ENCODE assay signal across 9 cellular contexts in the genomic region with DNA sequence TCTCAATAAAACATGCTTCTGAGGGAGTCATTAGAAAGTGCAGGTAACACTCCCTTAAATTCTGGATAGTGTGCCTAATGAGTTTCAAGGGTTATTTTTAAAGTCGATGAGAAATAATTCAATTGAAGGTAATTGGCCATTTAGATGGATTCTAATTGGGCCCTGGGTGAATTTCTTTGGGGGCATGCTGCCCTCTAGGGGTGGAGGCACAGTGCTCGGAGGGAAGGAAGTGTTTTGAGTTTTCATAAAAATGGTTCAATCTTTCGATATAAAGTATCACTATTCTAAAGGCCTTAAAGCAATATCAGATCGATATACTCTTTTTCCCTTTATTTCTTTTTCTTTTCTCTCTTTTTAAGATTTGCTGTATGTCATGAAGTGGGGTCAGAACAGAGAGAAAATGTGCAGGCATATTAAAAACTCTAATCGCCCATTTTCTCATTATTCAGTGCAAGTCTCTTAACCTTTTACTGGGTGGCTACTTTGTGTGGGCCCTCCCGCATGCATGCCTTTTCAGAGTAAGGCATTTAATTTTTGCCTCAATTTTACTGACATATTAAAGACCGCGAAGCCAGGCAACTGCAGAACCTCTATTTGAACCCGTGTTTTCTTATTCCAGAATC. TPM values are rescaled to one million over a fixed set of nuclear protein-coding genes. Genes with fewer than 3 reads are reported as not detected.
A peak's percentile ranks its signal among the peaks of the same experiment; 100 is the strongest.
DNase-seq lines count a peak whose midpoint lies in the region; ATAC-seq and TF ChIP-seq lines count a peak whose summit lies in the region.
"Had no signal": no experiment of that assay in that cellular context is flagged by ENCODE, and none has a peak within 500 bp of the region (broad histone marks: within the 10 kb centered on the region; RNA-seq: fewer than 3 reads in every experiment).

No MANE protein-coding gene starts in this region.

- CTCF ChIA-PET in SK-N-SH (lab: Yijun Ruan, JAX), result interaction anchor here (0.7 to 4.5 kb wide), 3 partner anchors 11 to 36 kb away, joined by 3 to 18 read pairs (median 3); no protein-coding TSS in a partner anchor

- ATAC-seq in esophagus mucosa (no peak), HG03460 (IDR thresholded peaks at IDR 0.05; ENCODE audit: unreplicated experiment) (no peak)

- WGBS in SK-N-SH (ENCODE audit: low lambda C conversion rate), result 6% methylated on average over 9 of the region's 9 CpGs
- WGBS in spleen, 5 donors, result 55 to 62% (median 60%) methylated on average over 9 of the region's 9 CpGs

- H3K9me3 ChIP-seq in SK-N-SH, result no peaks in the 10 kb centered on the region
- no peaks in the 10 kb centered on the region for H3K9me3 ChIP-seq in spleen

- no peaks in the 10 kb centered on the region for H4K20me1 ChIP-seq in SK-N-SH (ENCODE audit: insufficient read depth)

- no peak for TF ChIP-seq EP300 in SK-N-SH (IDR thresholded peaks at IDR 0.05; ENCODE audit: borderline replicate concordance in 1 of 2, low read depth in 1 of 2, low read length in 1 of 2)

- H2AFZ ChIP-seq in SK-N-SH (ENCODE audit: low read depth), result peak overlapping the region; percentile 61

- H3K9ac ChIP-seq in SK-N-SH, result no peak overlapping the region

- no peaks in the 10 kb centered on the region for H3K36me3 ChIP-seq in SK-N-SH (replicated peaks in 1 of 2; ENCODE audit: control insufficient read depth in 1 of 2, insufficient read depth in 2 of 2, low read length in 1 of 2)
- no peaks in the 10 kb centered on the region for H3K36me3 ChIP-seq in spleen

- intact Hi-C loops in spleen (cut with DNase I; ENCODE audit: low total_unique reads), result loop anchor here (10.0 kb wide), 1 partner anchor 388 kb away; no protein-coding TSS in a partner anchor

- H3K79me2 ChIP-seq in SK-N-SH (ENCODE audit: insufficient read depth), result no peaks in the 10 kb centered on the region

- TF ChIP-seq RAD21 in SK-N-SH (IDR thresholded peaks at IDR 0.05; ENCODE audit: low read length), result peak; percentile 51

- DNase-seq in activated CD4-positive, alpha-beta T cell treated with anti-CD3 and anti-CD28 coated beads for 24 hours (ENCODE audit: low read depth in 2 of 2), result peak; percentile 2 to 24
- no peak for DNase-seq in activated CD4-positive, alpha-beta T cell treated with anti-CD3 and anti-CD28 coated beads, Interleukin-2, amount 50 U/mL, for 4 hours
- DNase-seq in LHCN-M2 (ENCODE audit: low read depth), result peak; percentile 7
- DNase-seq in SK-N-SH, result peak; percentile 39
- DNase-seq in fibroblast of peridontal ligament (ENCODE audit: extremely low read depth), result peak; percentile 20
- DNase-seq in spleen, result no peak

- no peaks in the 10 kb centered on the region for H3F3A ChIP-seq in SK-N-SH (replicated peaks; ENCODE audit: insufficient read depth)

- H3K27me3 ChIP-seq in SK-N-SH (ENCODE audit: insufficient read depth), result peaks cover 23% of the 10 kb centered on the region
- peaks cover 0 to 18% (median 5%) of the 10 kb centered on the region in 7 donors for H3K27me3 ChIP-seq in spleen (replicated peaks in 1 of 7)

- POLR2A ChIA-PET in SK-N-SH (lab: Yijun Ruan, JAX), result no interaction called here

- H3K9me2 ChIP-seq in SK-N-SH, result no peaks in the 10 kb centered on the region

- H3K4me3 ChIP-seq in SK-N-SH (ENCODE audit: low read depth in 2 of 2, low read length in 1 of 2), result peak overlapping the region; percentile 19 to 49; a peak in 3 of 4 replicates
- H3K4me3 ChIP-seq in spleen, result no peak overlapping the region

- no peak for TF ChIP-seq POLR2A in spleen (IDR thresholded peaks at IDR 0.05)

- H3K27ac ChIP-seq in SK-N-SH (ENCODE audit: low read depth in 2 of 2, low read length in 1 of 2) (no peak overlapping the region), spleen (no peak overlapping the region)

- TF ChIP-seq CTCF in SK-N-SH (IDR thresholded peaks at IDR 0.05) (peak; percentile 91), spleen (IDR thresholded peaks at IDR 0.05 in 8 of 11, conservative IDR thresholded peaks at IDR 0.05 in 3 of 11) (peak in 10 of 11 experiments; percentile 5 to 64 (median 46))

- no peaks in the 10 kb centered on the region for H3K4me1 ChIP-seq in SK-N-SH (ENCODE audit: control insufficient read depth in 1 of 2, insufficient read depth in 2 of 2, low read depth in 1 of 2, low read length in 1 of 2)
- H3K4me1 ChIP-seq in spleen, result no peaks in the 10 kb centered on the region

- no peak overlapping the region for H3K4me2 ChIP-seq in SK-N-SH

TF ChIP-seq in SK-N-SH, 30 proteins besides CTCF, POLR2A, EP300 and RAD21:
- TF ChIP-seq, protein P1, sequence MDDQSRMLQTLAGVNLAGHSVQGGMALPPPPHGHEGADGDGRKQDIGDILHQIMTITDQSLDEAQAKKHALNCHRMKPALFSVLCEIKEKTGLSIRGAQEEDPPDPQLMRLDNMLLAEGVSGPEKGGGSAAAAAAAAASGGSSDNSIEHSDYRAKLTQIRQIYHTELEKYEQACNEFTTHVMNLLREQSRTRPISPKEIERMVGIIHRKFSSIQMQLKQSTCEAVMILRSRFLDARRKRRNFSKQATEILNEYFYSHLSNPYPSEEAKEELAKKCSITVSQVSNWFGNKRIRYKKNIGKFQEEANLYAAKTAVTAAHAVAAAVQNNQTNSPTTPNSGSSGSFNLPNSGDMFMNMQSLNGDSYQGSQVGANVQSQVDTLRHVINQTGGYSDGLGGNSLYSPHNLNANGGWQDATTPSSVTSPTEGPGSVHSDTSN (IDR thresholded peaks at IDR 0.05), result no peak
- TF ChIP-seq NFIC (IDR thresholded peaks at IDR 0.05; ENCODE audit: borderline replicate concordance), result no peak
- TF ChIP-seq CHD2 (IDR thresholded peaks at IDR 0.05; ENCODE audit: low read length, partially characterized antibody), result no peak
- no peak for TF ChIP-seq JUND (IDR thresholded peaks at IDR 0.05)
- TF ChIP-seq TEAD4 (IDR thresholded peaks at IDR 0.05; ENCODE audit: borderline replicate concordance, insufficient read depth), result no peak
- TF ChIP-seq, protein P2, sequence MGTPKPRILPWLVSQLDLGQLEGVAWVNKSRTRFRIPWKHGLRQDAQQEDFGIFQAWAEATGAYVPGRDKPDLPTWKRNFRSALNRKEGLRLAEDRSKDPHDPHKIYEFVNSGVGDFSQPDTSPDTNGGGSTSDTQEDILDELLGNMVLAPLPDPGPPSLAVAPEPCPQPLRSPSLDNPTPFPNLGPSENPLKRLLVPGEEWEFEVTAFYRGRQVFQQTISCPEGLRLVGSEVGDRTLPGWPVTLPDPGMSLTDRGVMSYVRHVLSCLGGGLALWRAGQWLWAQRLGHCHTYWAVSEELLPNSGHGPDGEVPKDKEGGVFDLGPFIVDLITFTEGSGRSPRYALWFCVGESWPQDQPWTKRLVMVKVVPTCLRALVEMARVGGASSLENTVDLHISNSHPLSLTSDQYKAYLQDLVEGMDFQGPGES (IDR thresholded peaks at IDR 0.05; ENCODE audit: low read depth, low read length), result no peak
- TF ChIP-seq, protein P3, sequence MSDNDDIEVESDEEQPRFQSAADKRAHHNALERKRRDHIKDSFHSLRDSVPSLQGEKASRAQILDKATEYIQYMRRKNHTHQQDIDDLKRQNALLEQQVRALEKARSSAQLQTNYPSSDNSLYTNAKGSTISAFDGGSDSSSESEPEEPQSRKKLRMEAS (IDR thresholded peaks at IDR 0.05; ENCODE audit: low read depth), result no peak
- no peak for TF ChIP-seq MEF2A (IDR thresholded peaks at IDR 0.05; ENCODE audit: borderline replicate concordance, low read depth)
- TF ChIP-seq RFX5 (IDR thresholded peaks at IDR 0.05; ENCODE audit: low read length), result no peak

RNA-seq across cellular contexts. Expression of a gene that starts 25.5 kb away (rescaled TPM):
- total RNA-seq in LHCN-M2 (2014; rRNA removed) (not detected in 2 replicates), spleen (not detected), esophagus mucosa (2.4 TPM)
- polyA plus RNA-seq in LHCN-M2 (2012), result not detected
- polyA plus RNA-seq in SK-N-SH (2012; rRNA removed) (not detected in 2 replicates), spleen (not detected)
- polyA plus RNA-seq in SK-N-SH (2012; cell fraction: cytosol; rRNA removed), result not detected in 2 replicates
- polyA plus RNA-seq in SK-N-SH (2012; cell fraction: nucleus; rRNA removed), result not detected in 2 replicates
- polyA plus RNA-seq: adipose tissue had no signal

RNA-seq across cellular contexts. Expression of a gene that starts 36.9 kb away (rescaled TPM):
- total RNA-seq in LHCN-M2 (2014; rRNA removed) (not detected in 2 replicates), spleen (not detected), esophagus mucosa (not detected)
- not detected for polyA plus RNA-seq in LHCN-M2 (2012)
- polyA plus RNA-seq in SK-N-SH (2012; rRNA removed) (not detected in 2 replicates), spleen (not detected)
- not detected in 2 replicates for polyA plus RNA-seq in SK-N-SH (2012; cell fraction: cytosol; rRNA removed)
- not detected in 2 replicates for polyA plus RNA-seq in SK-N-SH (2012; cell fraction: nucleus; rRNA removed)
- polyA plus RNA-seq: adipose tissue had no signal

Comparison
In these comparisons a context has a peak if more than half of its experiments do, and no peak if none do; other contexts are left out.
1. DNase-seq: peak in activated CD4-positive, alpha-beta T cell treated with anti-CD3 and anti-CD28 coated beads for 24 hours (2 of 2), LHCN-M2 (single experiment), SK-N-SH (single experiment) and fibroblast of peridontal ligament (single experiment); none in activated CD4-positive, alpha-beta T cell treated with anti-CD3 and anti-CD28 coated beads, Interleukin-2, amount 50 U/mL, for 4 hours (0 of 2) and spleen (single experiment).
2. H3K4me3 ChIP-seq: peak in SK-N-SH (2 of 2); none in spleen (0 of 8).